ENCODE assay signal across 30 cellular contexts in the genomic region with DNA sequence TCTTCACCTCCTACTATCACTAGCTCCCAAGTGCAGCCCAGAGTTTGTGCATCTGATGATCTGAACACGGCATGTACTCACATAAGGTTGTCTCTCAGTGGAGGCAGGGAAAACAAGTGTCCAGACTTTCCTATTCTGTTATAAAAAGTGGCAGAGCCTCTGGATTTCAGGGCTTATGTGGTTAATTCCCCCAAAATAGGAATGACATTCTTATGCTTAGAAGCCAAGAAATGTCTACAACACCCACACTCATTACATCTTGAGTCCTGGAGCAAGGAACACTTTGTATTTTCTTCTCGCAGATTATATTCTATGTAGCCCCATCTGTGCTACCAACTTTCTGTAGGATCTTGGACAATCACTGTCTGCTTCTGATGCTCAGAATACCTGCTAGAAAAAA. TPM values are rescaled to one million over a fixed set of nuclear protein-coding genes. Genes with fewer than 3 reads are reported as not detected.
"Had no signal": no experiment of that assay in that cellular context is flagged by ENCODE, and none has a peak within 500 bp of the region (broad histone marks: within the 10 kb centered on the region; RNA-seq: fewer than 3 reads in every experiment).

No MANE protein-coding gene starts in this region.

- ATAC-seq: naive thymus-derived CD4-positive, alpha-beta T cell; natural killer cell; psoas muscle; right cardiac atrium; right lobe of liver; stimulated activated memory B cell treated with anti-CD40 and anti-IgM and Interleukin-4, amounts not matched to agents 10 μg/mL and 1 μg/mL and 100 μg/mL, for 72 hours; stimulated activated naive CD8-positive, alpha-beta T cell treated with anti-CD3 and anti-CD28 coated beads, Interleukin-15, amount 100 ng/mL, for 72 hours; stimulated activated naive CD8-positive, alpha-beta T cell treated with anti-CD3 and anti-CD28 coated beads, Interleukin-15, Interleukin-2, amounts not matched to agents 100 U/mL and 50 U/mL, for 24 hours had no signal

- FAIRE-seq: urothelium cell line had no signal

- H3K4me3 ChIP-seq: neural progenitor cell, ovary, psoas muscle, right lobe of liver, sigmoid colon, smooth muscle cell, spleen, thoracic aorta, thyroid gland, tibial nerve, upper lobe of left lung, vagina had no signal

- H3K4me1 ChIP-seq: parathyroid adenoma, psoas muscle, right lobe of liver, sigmoid colon, spleen, tibial nerve, upper lobe of left lung, vagina had no signal

- DNase-seq: naive thymus-derived CD4-positive, alpha-beta T cell; natural killer cell; nucleus accumbens; ovary; psoas muscle; right cardiac atrium; right lobe of liver; sigmoid colon; spleen; stimulated activated CD4-positive, alpha-beta T cell treated with anti-CD3 and anti-CD28 coated beads, Interleukin-12 subunit alpha, Interleukin-12 subunit beta, amount 100 ng/mL, for 4 hours; stimulated activated CD4-positive, alpha-beta T cell treated with anti-CD3 and anti-CD28 coated beads, Interleukin-1b, Interleukin-23, amount 100 ng/mL, for 48 hours; stimulated activated CD4-positive, alpha-beta T cell treated with anti-CD3 and anti-CD28 coated beads, Interleukin-4, amount 100 ng/mL, for 1 hour; stimulated activated CD4-positive, alpha-beta T cell treated with anti-CD3 and anti-CD28 coated beads, Interleukin-4, amount 100 ng/mL, for 4 hours; stimulated activated CD8-positive, alpha-beta memory T cell treated with anti-CD3 and anti-CD28 coated beads, Interleukin-4, amount 100 ng/mL, for 48 hours; stimulated activated naive CD4-positive, alpha-beta T cell; stimulated activated naive CD8-positive, alpha-beta T cell treated with anti-CD3 and anti-CD28 coated beads, Interleukin-15, amount 100 ng/mL, for 72 hours; stimulated activated naive CD8-positive, alpha-beta T cell treated with anti-CD3 and anti-CD28 coated beads, Interleukin-15, Interleukin-2, amounts not matched to agents 100 U/mL and 50 U/mL, for 24 hours; substantia nigra; thyroid gland; trophoblast cell; upper lobe of left lung had no signal

- H3K27me3 ChIP-seq: neural progenitor cell, ovary, right lobe of liver, sigmoid colon, thyroid gland, tibial nerve, upper lobe of left lung, vagina had no signal

- H3K27ac ChIP-seq: neural progenitor cell, ovary, parathyroid adenoma, psoas muscle, right lobe of liver, sigmoid colon, spleen, thoracic aorta, thyroid gland, tibial nerve, upper lobe of left lung, vagina had no signal

- H3K36me3 ChIP-seq: neural progenitor cell, ovary, right lobe of liver, sigmoid colon, spleen, thoracic aorta, thyroid gland, tibial nerve, upper lobe of left lung, vagina had no signal

- H3K9me3 ChIP-seq: ovary, right lobe of liver, thoracic aorta, thyroid gland, upper lobe of left lung, vagina had no signal

RNA-seq across cellular contexts. Expression of a gene that starts 13.5 kb away (rescaled TPM):
- polyA plus RNA-seq: naive thymus-derived CD4-positive, alpha-beta T cell; neural cell; ovary; psoas muscle; right cardiac atrium; smooth muscle cell; spleen had no signal

RNA-seq across cellular contexts. Expression of a gene that starts 18.6 kb away (rescaled TPM):
- polyA plus RNA-seq: naive thymus-derived CD4-positive, alpha-beta T cell; right cardiac atrium; smooth muscle cell had no signal

RNA-seq across cellular contexts. Expression of a gene that starts 27.8 kb away (rescaled TPM):
- polyA plus RNA-seq: naive thymus-derived CD4-positive, alpha-beta T cell; neural cell; ovary; psoas muscle; right cardiac atrium; sigmoid colon; smooth muscle cell; spleen had no signal
